ENCODE assay signal across 8 cellular contexts in the genomic region with DNA sequence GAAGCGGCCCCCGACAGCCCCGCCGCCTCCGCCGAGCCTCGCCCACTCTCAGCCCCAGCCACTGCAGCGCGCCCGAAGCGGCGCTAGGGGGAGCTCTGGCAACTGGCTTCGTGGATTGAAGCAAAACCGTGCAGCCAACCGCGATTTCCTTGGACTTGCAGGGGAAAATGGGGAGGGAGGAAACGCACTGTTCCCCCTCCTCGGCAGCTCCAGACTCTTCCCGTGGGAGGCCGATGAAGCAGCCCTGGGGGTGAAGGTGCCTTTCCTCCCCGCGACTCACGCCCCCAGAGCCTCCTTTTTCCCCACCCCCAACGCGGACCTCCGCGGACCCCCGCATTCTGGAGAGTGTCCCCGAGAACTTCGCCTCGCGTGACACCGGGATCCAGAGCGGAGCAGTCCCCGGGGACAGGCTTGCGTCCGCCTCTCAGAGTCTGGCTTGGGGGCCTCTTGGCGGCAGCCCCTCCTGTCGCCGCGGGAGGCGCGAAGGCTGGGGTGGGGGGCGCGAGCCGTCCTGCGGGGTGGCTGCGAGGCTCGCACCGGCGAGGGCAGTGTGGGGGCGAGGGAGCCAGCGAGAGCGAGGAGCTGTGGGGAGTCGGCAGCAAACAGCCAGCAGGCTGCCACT. TPM values are rescaled to one million over a fixed set of nuclear protein-coding genes. Genes with fewer than 3 reads are reported as not detected.
DNase-seq lines count a peak whose midpoint lies in the region; ATAC-seq and TF ChIP-seq lines count a peak whose summit lies in the region.

No MANE protein-coding gene starts in this region.

- peaks cover 11% of the 10 kb centered on the region for H3K4me1 Mint-ChIP-seq in activated T-cell treated with anti-CD3 and anti-CD28 coated beads, Interleukin-2, amount 50 U/mL, for 72 hours (ENCODE audit: low read depth)

- H3K36me3 Mint-ChIP-seq in activated T-cell treated with anti-CD3 and anti-CD28 coated beads, Interleukin-2, amount 50 U/mL, for 72 hours (ENCODE audit: insufficient read depth in 2 of 2): no peaks in the 10 kb centered on the region

- peak in 1 of 2 donors; percentile 18 for ATAC-seq in activated T-cell treated with anti-CD3 and anti-CD28 coated beads, Interleukin-2, amount 50 U/mL, for 72 hours (replicated peaks in 1 of 2)
- ATAC-seq in HG02623 (IDR thresholded peaks at IDR 0.05; ENCODE audit: unreplicated experiment): no peak

- peak; percentile 97 to 98 (median 98) for TF ChIP-seq CTCF in esophagus muscularis mucosa (IDR thresholded peaks at IDR 0.05)

- TF ChIP-seq EP300 in esophagus muscularis mucosa (IDR thresholded peaks at IDR 0.05): no peak

- 0% methylated on average over 12 of the region's 55 CpGs for WGBS in esophagus muscularis mucosa

- H3K4me3 ChIP-seq in esophagus muscularis mucosa (peak overlapping the region; percentile 69 to 94 (median 88)), muscle layer of duodenum (ENCODE audit: low read depth in 1 of 2, low read length in 2 of 2) (peak overlapping the region; percentile 80 to 96)

- H3K27me3 ChIP-seq in esophagus muscularis mucosa (no peaks in the 10 kb centered on the region), muscle layer of duodenum (ENCODE audit: low read depth, low read length) (no peaks in the 10 kb centered on the region)

- peak overlapping the region; percentile 90 to 91 for H3K4me3 Mint-ChIP-seq in activated T-cell treated with anti-CD3 and anti-CD28 coated beads, Interleukin-2, amount 50 U/mL, for 72 hours

- intact Hi-C loops in esophagus muscularis mucosa (cut with DNase I): loop anchor here (2.0 kb wide), 3 partner anchors 33 to 437 kb away; no protein-coding TSS in a partner anchor

- peaks cover 0 to 5% (median 0%) of the 10 kb centered on the region in 4 donors for H3K36me3 ChIP-seq in esophagus muscularis mucosa
- H3K36me3 ChIP-seq in muscle layer of duodenum (ENCODE audit: control insufficient read depth in 1 of 2, insufficient read depth in 2 of 2, low read length in 2 of 2): no peaks in the 10 kb centered on the region

- H3K9me3 ChIP-seq in esophagus muscularis mucosa (no peaks in the 10 kb centered on the region), muscle layer of duodenum (ENCODE audit: control insufficient read depth in 1 of 2, low read length in 2 of 2) (no peaks in the 10 kb centered on the region)

- H3K9me3 Mint-ChIP-seq in activated T-cell treated with anti-CD3 and anti-CD28 coated beads, Interleukin-2, amount 50 U/mL, for 72 hours: no peaks in the 10 kb centered on the region

- H3K4me1 ChIP-seq in esophagus muscularis mucosa: peaks cover 24 to 43% (median 38%) of the 10 kb centered on the region in 4 donors
- H3K4me1 ChIP-seq in muscle layer of duodenum (ENCODE audit: control insufficient read depth in 1 of 2, insufficient read depth in 2 of 2, low read length in 2 of 2): peaks cover 0 to 23% of the 10 kb centered on the region in 2 donors

- no peak overlapping the region for H3K27ac Mint-ChIP-seq in activated T-cell treated with anti-CD3 and anti-CD28 coated beads, Interleukin-2, amount 50 U/mL, for 72 hours

- peaks cover 19% of the 10 kb centered on the region for H3K27me3 Mint-ChIP-seq in activated T-cell treated with anti-CD3 and anti-CD28 coated beads, Interleukin-2, amount 50 U/mL, for 72 hours (ENCODE audit: low read depth)

- DNase-seq in COLO668 (lab: John Stamatoyannopoulos, UW; ENCODE audit: unreplicated experiment) (peak; percentile 80), HuH-7.5 (ENCODE audit: low spot score) (peak; percentile 92), esophagus muscularis mucosa (ENCODE audit: extremely low spot score) (peak; percentile 98)
- peak; percentile 81 to 87 for DNase-seq in activated T-cell treated with anti-CD3 and anti-CD28 coated beads, Interleukin-2, amount 50 U/mL, for 72 hours
- peak; percentile 91 for DNase-seq in stimulated activated CD8-positive, alpha-beta memory T cell treated with anti-CD3 and anti-CD28 coated beads, Interleukin-4, amount 100 ng/mL, for 48 hours

- TF ChIP-seq POLR2A in esophagus muscularis mucosa (IDR thresholded peaks at IDR 0.05; ENCODE audit: low read depth): no peak

- H3K27ac ChIP-seq in esophagus muscularis mucosa (replicated peaks in 1 of 4): peak overlapping the region; percentile 91 to 99 (median 94)
- peak overlapping the region; percentile 93 for H3K27ac ChIP-seq in muscle layer of duodenum (ENCODE audit: low read length)

TF ChIP-seq in PFSK-1, 5 proteins besides CTCF, POLR2A, EP300 and RAD21:
- TF ChIP-seq, protein P1, sequence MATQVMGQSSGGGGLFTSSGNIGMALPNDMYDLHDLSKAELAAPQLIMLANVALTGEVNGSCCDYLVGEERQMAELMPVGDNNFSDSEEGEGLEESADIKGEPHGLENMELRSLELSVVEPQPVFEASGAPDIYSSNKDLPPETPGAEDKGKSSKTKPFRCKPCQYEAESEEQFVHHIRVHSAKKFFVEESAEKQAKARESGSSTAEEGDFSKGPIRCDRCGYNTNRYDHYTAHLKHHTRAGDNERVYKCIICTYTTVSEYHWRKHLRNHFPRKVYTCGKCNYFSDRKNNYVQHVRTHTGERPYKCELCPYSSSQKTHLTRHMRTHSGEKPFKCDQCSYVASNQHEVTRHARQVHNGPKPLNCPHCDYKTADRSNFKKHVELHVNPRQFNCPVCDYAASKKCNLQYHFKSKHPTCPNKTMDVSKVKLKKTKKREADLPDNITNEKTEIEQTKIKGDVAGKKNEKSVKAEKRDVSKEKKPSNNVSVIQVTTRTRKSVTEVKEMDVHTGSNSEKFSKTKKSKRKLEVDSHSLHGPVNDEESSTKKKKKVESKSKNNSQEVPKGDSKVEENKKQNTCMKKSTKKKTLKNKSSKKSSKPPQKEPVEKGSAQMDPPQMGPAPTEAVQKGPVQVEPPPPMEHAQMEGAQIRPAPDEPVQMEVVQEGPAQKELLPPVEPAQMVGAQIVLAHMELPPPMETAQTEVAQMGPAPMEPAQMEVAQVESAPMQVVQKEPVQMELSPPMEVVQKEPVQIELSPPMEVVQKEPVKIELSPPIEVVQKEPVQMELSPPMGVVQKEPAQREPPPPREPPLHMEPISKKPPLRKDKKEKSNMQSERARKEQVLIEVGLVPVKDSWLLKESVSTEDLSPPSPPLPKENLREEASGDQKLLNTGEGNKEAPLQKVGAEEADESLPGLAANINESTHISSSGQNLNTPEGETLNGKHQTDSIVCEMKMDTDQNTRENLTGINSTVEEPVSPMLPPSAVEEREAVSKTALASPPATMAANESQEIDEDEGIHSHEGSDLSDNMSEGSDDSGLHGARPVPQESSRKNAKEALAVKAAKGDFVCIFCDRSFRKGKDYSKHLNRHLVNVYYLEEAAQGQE (IDR thresholded peaks at IDR 0.05; ENCODE audit: insufficient read depth in 1 of 2, low read depth in 2 of 2, low read length in 2 of 2): no peak
- peak; percentile 53 for TF ChIP-seq POLR2AphosphoS5 (IDR thresholded peaks at IDR 0.05; ENCODE audit: low read depth, low read length)
- 0 out of 2 replicates have a peak, but pooled peaks have one; percentile 39 for TF ChIP-seq SIN3A (IDR thresholded peaks at IDR 0.05; ENCODE audit: borderline replicate concordance, insufficient read depth, low read length)
- TF ChIP-seq FOXP2 (optimal IDR thresholded peaks at IDR 0.05; ENCODE audit: borderline replicate concordance, extremely low read depth, extremely low read length, insufficient read depth): no peak
- 0 out of 2 replicates have a peak, but pooled peaks have one; percentile 46 for TF ChIP-seq TAF1 (IDR thresholded peaks at IDR 0.05; ENCODE audit: borderline replicate concordance, insufficient read depth, low read length)

RNA-seq across cellular contexts. Expression of a gene that starts 3.8 kb away (rescaled TPM):
- 58.6 TPM for polyA plus RNA-seq in PFSK-1 (2012; ENCODE audit: insufficient read length, low read depth)
- 1 to 10 TPM; 4.2 to 4.6 TPM for total RNA-seq in activated T-cell treated with anti-CD3 and anti-CD28 coated beads, Interleukin-2, amount 50 U/mL, for 72 hours
- 10 to 100 TPM in 3 of 4 donors, 1 to 10 TPM in 1; 5.0 to 24.2 (median 12.9) TPM for total RNA-seq in esophagus muscularis mucosa
